ENCODE assay signal across 1 cellular context in the genomic region with DNA sequence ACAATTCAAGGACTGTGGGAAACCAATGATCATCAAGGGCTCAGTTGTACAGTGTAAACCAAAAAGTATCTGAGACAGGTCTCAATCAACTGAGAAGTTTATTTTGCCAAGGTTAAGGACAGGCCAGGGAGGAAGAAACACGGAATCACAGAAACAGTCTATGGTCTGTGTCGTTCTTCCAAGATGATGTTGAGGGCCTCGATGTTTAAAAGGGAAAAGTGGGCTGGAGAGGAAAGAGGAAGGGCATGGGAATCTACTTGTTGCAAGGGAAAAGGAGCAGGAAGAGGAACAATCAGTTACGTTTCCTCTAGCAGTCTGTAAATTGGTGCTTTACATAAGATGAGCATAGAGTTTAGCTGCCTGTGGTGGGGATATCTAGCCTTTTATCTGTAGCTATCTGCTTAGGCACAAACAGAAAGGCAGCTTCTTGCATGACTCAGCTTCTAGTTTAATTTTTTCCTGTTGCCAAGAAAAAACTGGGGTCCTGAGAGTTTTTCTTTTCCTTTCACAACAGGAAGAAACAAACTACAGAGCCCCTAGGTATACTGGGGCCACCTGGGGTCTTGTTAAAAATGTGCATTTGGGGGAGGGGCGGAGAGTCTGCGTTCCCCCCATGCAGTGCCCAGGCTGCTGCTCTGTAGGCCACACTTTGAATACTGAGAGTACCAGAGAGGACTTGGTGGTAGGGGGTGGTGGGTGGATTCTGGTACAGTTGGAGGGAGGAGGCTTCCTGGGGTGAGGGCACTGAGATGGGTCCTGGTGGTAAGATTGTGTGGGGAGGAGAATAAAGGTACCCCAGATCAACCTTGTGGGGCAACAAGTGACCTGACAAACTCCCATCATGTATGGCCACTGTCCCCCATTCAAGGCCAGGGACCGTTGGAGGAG.
TF ChIP-seq lines count a peak whose summit lies in the region.

No MANE protein-coding gene starts in this region.

TF ChIP-seq in GM12878, 131 proteins besides CTCF, POLR2A, EP300 and RAD21 (continued from another document):
- TF ChIP-seq CUX1 (IDR thresholded peaks at IDR 0.05; ENCODE audit: insufficient replicate concordance, low read depth, low read length) (no peak), TCF7 (IDR thresholded peaks at IDR 0.05; ENCODE audit: borderline replicate concordance) (no peak), TCF12 (IDR thresholded peaks at IDR 0.05; ENCODE audit: low read depth, low read length) (no peak), IRF4 (IDR thresholded peaks at IDR 0.05; ENCODE audit: low read depth, low read length) (no peak), CREB1 (IDR thresholded peaks at IDR 0.05; ENCODE audit: low read depth) (no peak), JUND (IDR thresholded peaks at IDR 0.05; ENCODE audit: low read depth, low read length) (no peak), BRCA1 (IDR thresholded peaks at IDR 0.05; ENCODE audit: low read depth, low read length) (no peak), ELK1 (IDR thresholded peaks at IDR 0.05; ENCODE audit: low read depth, low read length) (no peak), SMAD5 (IDR thresholded peaks at IDR 0.05; ENCODE audit: low read depth) (no peak), E2F4 (IDR thresholded peaks at IDR 0.05; ENCODE audit: low read depth, low read length) (no peak), YY1 (IDR thresholded peaks at IDR 0.05; ENCODE audit: low read depth, low read length) (no peak), HDGF (IDR thresholded peaks at IDR 0.05) (no peak)
TF ChIP-seq in GM12878: peak in this region for 0.
